Comparison of ENCODE assay signal across 8 cellular contexts in the genomic region with DNA sequence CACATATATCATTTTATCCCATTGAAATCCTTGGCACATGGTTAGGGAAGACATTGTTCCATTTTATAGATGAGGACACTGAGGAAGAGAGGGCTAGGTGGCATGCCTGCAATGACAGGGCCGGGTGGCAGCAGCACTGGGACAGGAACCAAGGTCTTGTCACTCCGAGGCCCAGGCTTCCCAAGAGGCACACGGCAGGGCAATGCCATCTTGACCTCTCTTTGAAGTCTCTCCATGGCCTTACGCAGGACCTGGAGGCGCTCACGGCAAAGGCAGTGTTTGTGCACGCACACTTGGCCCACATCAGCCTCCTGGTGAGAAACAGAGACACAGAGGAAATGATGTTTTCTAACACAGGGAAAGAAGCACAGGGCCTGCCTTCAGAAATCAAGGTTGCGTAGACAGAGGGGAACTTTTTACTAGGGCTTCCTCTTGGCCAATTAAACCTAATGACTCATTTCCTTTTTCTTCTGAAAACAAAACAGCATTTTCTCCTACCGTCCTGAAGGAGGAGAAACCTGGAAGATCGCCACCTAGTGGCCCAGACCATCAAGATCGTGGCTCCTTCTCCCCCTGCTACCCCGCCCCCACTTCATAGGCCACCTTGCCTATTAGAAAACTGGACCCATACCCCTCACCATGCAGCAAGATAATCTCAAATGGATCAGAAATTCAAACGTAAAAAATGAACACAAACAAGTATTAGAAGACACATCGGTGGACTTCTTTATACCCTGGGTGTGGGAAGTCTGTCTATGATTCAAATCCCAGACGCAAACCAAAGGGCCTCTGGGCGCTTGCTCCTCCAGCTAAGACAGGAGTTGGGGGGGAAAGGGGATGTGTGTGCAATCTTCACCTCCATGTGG.
DNase-seq lines count a peak whose midpoint lies in the region; ATAC-seq, FAIRE-seq and TF ChIP-seq lines count a peak whose summit lies in the region.

No MANE protein-coding gene starts in this region.

- H3K27ac ChIP-seq in HUES64 (ENCODE audit: low read depth, low read length), result peak overlapping the region; percentile 89
- H3K27ac ChIP-seq in neural cell (ENCODE audit: low read length), result no peak overlapping the region

- peak overlapping the region; percentile 11 for H3K4me3 Mint-ChIP-seq in stimulated activated naive CD8-positive, alpha-beta T cell treated with anti-CD3 and anti-CD28 coated beads, Interleukin-15, Interleukin-2, amounts not matched to agents 100 ng/mL and 50 ng/mL, for 24 hours

- no peak overlapping the region for H2AFZ ChIP-seq in neural cell (ENCODE audit: low read depth, low read length)

- DNase-seq in DMS153 (lab: John Stamatoyannopoulos, UW) (peak; percentile 80), RCC 7860 (ENCODE audit: low spot score) (peak; percentile 89), activated T-helper 1 cell treated with Interleukin-2 at 50 U/mL for 16 hours (ENCODE audit: low read depth) (peak; percentile 63), fibroblast of peridontal ligament (ENCODE audit: extremely low read depth) (peak; percentile 97)

- no peak for TF ChIP-seq EP300 in neural cell (conservative IDR thresholded peaks at IDR 0.05; ENCODE audit: poor library complexity, severe bottlenecking)

- peaks cover 25% of the 10 kb centered on the region for H3K4me1 Mint-ChIP-seq in stimulated activated naive CD8-positive, alpha-beta T cell treated with anti-CD3 and anti-CD28 coated beads, Interleukin-15, Interleukin-2, amounts not matched to agents 100 ng/mL and 50 ng/mL, for 24 hours (ENCODE audit: low read depth)

- peaks cover 24% of the 10 kb centered on the region for H3K4me1 ChIP-seq in HUES64 (ENCODE audit: insufficient read depth, low read length)

- H3K36me3 ChIP-seq in HUES64 (ENCODE audit: insufficient read depth, low read length), result no peaks in the 10 kb centered on the region
- H3K36me3 ChIP-seq in neural cell (ENCODE audit: insufficient read depth, low read length), result no peaks in the 10 kb centered on the region

- H3K36me3 Mint-ChIP-seq in stimulated activated naive CD8-positive, alpha-beta T cell treated with anti-CD3 and anti-CD28 coated beads, Interleukin-15, Interleukin-2, amounts not matched to agents 100 ng/mL and 50 ng/mL, for 24 hours (ENCODE audit: low read depth), result no peaks in the 10 kb centered on the region

- H3K27me3 ChIP-seq in HUES64 (ENCODE audit: insufficient read depth, low read length), result no peaks in the 10 kb centered on the region
- no peaks in the 10 kb centered on the region for H3K27me3 ChIP-seq in neural cell (ENCODE audit: insufficient read depth, low read depth, low read length)

- H3F3A ChIP-seq in neural cell (ENCODE audit: insufficient read depth, low read length, poor library complexity, severe bottlenecking), result no peaks in the 10 kb centered on the region

- TF ChIP-seq CTCF in neural cell (IDR thresholded peaks at IDR 0.05; ENCODE audit: poor library complexity, severe bottlenecking), result peak; percentile 57

- no peaks in the 10 kb centered on the region for H3K27me3 Mint-ChIP-seq in stimulated activated naive CD8-positive, alpha-beta T cell treated with anti-CD3 and anti-CD28 coated beads, Interleukin-15, Interleukin-2, amounts not matched to agents 100 ng/mL and 50 ng/mL, for 24 hours

- no peaks in the 10 kb centered on the region for H3K9me3 Mint-ChIP-seq in stimulated activated naive CD8-positive, alpha-beta T cell treated with anti-CD3 and anti-CD28 coated beads, Interleukin-15, Interleukin-2, amounts not matched to agents 100 ng/mL and 50 ng/mL, for 24 hours

- no peaks in the 10 kb centered on the region for H3K79me2 ChIP-seq in neural cell (replicated peaks; ENCODE audit: insufficient read depth, low read length)

- ATAC-seq in GM21515 (IDR thresholded peaks at IDR 0.05; ENCODE audit: unreplicated experiment), result peak; percentile 76

- H3K9me3 ChIP-seq in HUES64 (ENCODE audit: insufficient read depth, low read depth, low read length) (no peaks in the 10 kb centered on the region), neural cell (ENCODE audit: low read length) (no peaks in the 10 kb centered on the region)

- 44% methylated on average over 16 of the region's 16 CpGs for WGBS in HUES64

- peak; percentile 38 for TF ChIP-seq RAD21 in neural cell (conservative IDR thresholded peaks at IDR 0.05)

- H3K4me3 ChIP-seq in HUES64 (ENCODE audit: low read length), result no peak overlapping the region
- no peak overlapping the region for H3K4me3 ChIP-seq in neural cell (ENCODE audit: low read length)

- H4K20me1 ChIP-seq in neural cell (ENCODE audit: insufficient read depth), result no peaks in the 10 kb centered on the region

- H3K9me2 ChIP-seq in neural cell (ENCODE audit: insufficient read depth, low read length), result no peaks in the 10 kb centered on the region

- no peak overlapping the region for H3K4me2 ChIP-seq in neural cell (ENCODE audit: low read length)

- H3K27ac Mint-ChIP-seq in stimulated activated naive CD8-positive, alpha-beta T cell treated with anti-CD3 and anti-CD28 coated beads, Interleukin-15, Interleukin-2, amounts not matched to agents 100 ng/mL and 50 ng/mL, for 24 hours, result peak overlapping the region; percentile 87

- H3K9ac ChIP-seq in HUES64 (ENCODE audit: low read depth, low read length), result peak overlapping the region; percentile 4; the same call in 1 of the 2 replicates
- no peak overlapping the region for H3K9ac ChIP-seq in neural cell (ENCODE audit: low read length)

- FAIRE-seq in RCC 7860 (lab: Jason Lieb, UNC), result peak; percentile 79

TF ChIP-seq in neural cell, 6 proteins besides CTCF, POLR2A, EP300 and RAD21:
- TF ChIP-seq EZH2 (IDR thresholded peaks at IDR 0.05; ENCODE audit: borderline replicate concordance, insufficient read depth, low read length, poor library complexity, severe bottlenecking), result no peak
- peak; percentile 42 for TF ChIP-seq SMC3 (conservative IDR thresholded peaks at IDR 0.05; ENCODE audit: poor library complexity)
